ENCODE assay signal across 2 cellular contexts in the genomic region with DNA sequence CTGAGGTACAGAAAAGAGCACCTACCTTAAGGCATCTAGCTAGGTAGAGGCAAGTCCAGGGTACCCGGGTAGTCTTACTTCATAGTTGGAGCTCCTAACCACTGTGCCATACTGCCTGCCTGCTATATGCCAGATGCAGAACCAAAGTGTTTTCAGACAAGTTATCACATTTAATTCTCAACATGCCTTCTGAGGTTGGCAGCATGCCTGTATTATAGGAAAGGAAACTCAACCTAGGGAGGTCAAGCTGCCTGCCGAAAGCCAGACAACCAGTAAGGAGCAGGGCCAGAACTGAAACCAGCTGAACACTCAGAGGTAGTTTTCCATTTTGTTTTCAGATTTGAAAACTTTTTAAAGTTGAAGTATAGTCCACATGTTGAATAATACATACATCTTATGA.
TF ChIP-seq lines count a peak whose summit lies in the region.

No MANE protein-coding gene starts in this region.

TF ChIP-seq in liver, 16 proteins besides CTCF, POLR2A, EP300 and RAD21:
- TF ChIP-seq NR2F2 (IDR thresholded peaks at IDR 0.05) (peak; percentile 42), ZBTB33 (IDR thresholded peaks at IDR 0.05) (no peak), HNF4A (conservative IDR thresholded peaks at IDR 0.05) (no peak)

TF ChIP-seq in HepG2, 621 proteins besides CTCF, POLR2A, EP300 and RAD21:
- TF ChIP-seq MEIS1 (CRISPR knock-in tag; IDR thresholded peaks at IDR 0.05; ENCODE audit: borderline replicate concordance) (no peak), PBX2 (CRISPR knock-in tag; IDR thresholded peaks at IDR 0.05) (no peak), CCDC6 (CRISPR knock-in tag; IDR thresholded peaks at IDR 0.05) (no peak), ZNF777 (CRISPR knock-in tag; IDR thresholded peaks at IDR 0.05) (no peak), SKI (IDR thresholded peaks at IDR 0.05; ENCODE audit: partially characterized antibody) (no peak)
